Comparison of ENCODE assay signal across 8 cellular contexts in the genomic region with DNA sequence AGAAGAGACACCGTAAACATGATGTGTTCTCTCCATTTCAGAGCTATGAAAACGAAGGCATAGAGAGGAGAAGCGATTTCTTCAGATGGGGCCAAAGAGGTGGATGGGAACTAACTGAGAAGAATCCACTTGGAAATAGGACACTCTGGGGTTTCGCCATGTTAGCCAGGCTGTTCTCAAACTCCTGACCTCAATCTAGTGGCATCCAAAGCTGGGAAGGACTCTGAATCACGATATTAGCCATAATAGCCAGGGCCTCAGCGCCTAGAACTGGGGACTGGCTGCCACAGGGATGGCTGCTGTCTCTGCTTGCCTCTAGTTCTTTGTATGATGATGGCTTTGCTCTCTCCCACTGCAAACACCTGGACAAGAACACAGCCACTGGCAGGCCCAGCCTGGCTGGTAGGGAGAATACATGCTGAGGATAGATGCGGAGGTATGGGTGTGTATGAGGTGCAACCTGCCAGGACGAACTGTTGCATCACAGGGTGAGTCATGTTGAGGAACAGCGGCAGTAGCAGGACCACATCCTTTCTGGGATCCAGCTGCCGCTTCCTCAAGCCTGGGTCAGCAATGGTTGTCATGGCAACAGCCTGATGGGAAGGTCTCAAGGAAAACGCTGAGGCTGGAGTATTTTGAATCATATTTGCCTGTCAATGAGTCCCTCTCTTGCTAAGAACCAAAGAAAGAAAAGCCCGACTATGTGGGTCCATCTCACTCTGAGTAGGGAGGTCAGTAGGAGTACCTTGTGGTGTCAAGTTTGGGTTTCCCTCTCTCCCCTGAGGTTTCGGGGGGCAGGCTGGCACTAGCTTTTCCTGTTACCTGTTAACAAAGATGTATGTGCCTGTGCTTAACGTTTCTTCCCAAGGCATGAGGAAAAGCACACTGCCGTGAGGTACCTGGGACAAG. TPM values are rescaled to one million over a fixed set of nuclear protein-coding genes. Genes with fewer than 3 reads are reported as not detected.
A peak's percentile ranks its signal among the peaks of the same experiment; 100 is the strongest.
DNase-seq lines count a peak whose midpoint lies in the region; ATAC-seq, FAIRE-seq and TF ChIP-seq lines count a peak whose summit lies in the region.

No MANE protein-coding gene starts in this region.

- intact Hi-C loops in ovary (cut with DNase I): no loop called here

- H3K4me1 ChIP-seq in ovary (ENCODE audit: insufficient read depth): peaks cover 2% of the 10 kb centered on the region

- TF ChIP-seq CTCF in fibroblast of villous mesenchyme (IDR thresholded peaks at IDR 0.05; ENCODE audit: insufficient read depth, low read depth, low read length) (no peak), ovary (IDR thresholded peaks at IDR 0.05) (no peak)

- DNase-seq in DMS 273 treated with DMSO at 0.1 percent for 48 hours (lab: John Stamatoyannopoulos, UW) (peak; percentile 3), HTR-8/SVneo (ENCODE audit: insufficient read length, low spot score) (peak; percentile 87), fibroblast of villous mesenchyme (ENCODE audit: low read depth) (peak; percentile 69), iPS-NIHi7 (ENCODE audit: extremely low spot score) (no peak), ovary (no peak)
- DNase-seq in activated CD4-positive, alpha-beta T cell treated with anti-CD3 and anti-CD28 coated beads for 48 hours: peak; percentile 44
- peak in 2 of 3 donors; percentile 1 to 16 for DNase-seq in stimulated activated CD4-positive, alpha-beta T cell treated with anti-CD3 and anti-CD28 coated beads, TNF-alpha, amount 100 ng/mL, for 48 hours (ENCODE audit: low read depth in 3 of 3)

- no peak overlapping the region for H3K27ac ChIP-seq in ovary

- TF ChIP-seq POLR2A in ovary (IDR thresholded peaks at IDR 0.05): no peak

- H3K9me3 ChIP-seq in ovary: no peaks in the 10 kb centered on the region

- no peak for TF ChIP-seq EP300 in ovary (IDR thresholded peaks at IDR 0.05)

- H3K36me3 ChIP-seq in ovary: no peaks in the 10 kb centered on the region

- H3K27me3 ChIP-seq in ovary: no peaks in the 10 kb centered on the region

- 48 to 52% (median 50%) methylated on average over 15 of the region's 15 CpGs for WGBS in ovary, 3 donors

- FAIRE-seq in HTR-8/SVneo (lab: Jason Lieb, UNC): peak; percentile 99

- no peak for ATAC-seq in HG02798 (IDR thresholded peaks at IDR 0.05; ENCODE audit: poor library complexity, unreplicated experiment)

- no peak overlapping the region for H3K4me3 ChIP-seq in fibroblast of villous mesenchyme (ENCODE audit: low read depth, low read length)
- H3K4me3 ChIP-seq in ovary: no peak overlapping the region

RNA-seq across cellular contexts. Expression of a gene that starts 31.1 kb away (rescaled TPM):
- total RNA-seq in fibroblast of villous mesenchyme (not detected in 2 replicates), ovary (not detected)
- under 1 TPM in 1 of 2 donors, not detected in 1; 0.04 TPM for polyA plus RNA-seq in ovary

RNA-seq across cellular contexts. Expression of a gene that starts 59.1 kb away (rescaled TPM):
- total RNA-seq in fibroblast of villous mesenchyme: under 0.01 TPM in 1 of 2 replicates, not detected in the other
- under 1 TPM in 5 of 7 donors, not detected in 2; under 0.01 to 0.15 (median 0.08) TPM for total RNA-seq in ovary
- under 1 TPM in 1 of 2 donors, not detected in 1; 0.05 TPM for polyA plus RNA-seq in ovary

Comparison
In these comparisons a context has a peak if more than half of its experiments do, and no peak if none do; other contexts are left out.
1. DNase-seq: peak in DMS 273 treated with DMSO at 0.1 percent for 48 hours (single experiment), HTR-8/SVneo (single experiment), activated CD4-positive, alpha-beta T cell treated with anti-CD3 and anti-CD28 coated beads for 48 hours (single experiment), fibroblast of villous mesenchyme (single experiment) and stimulated activated CD4-positive, alpha-beta T cell treated with anti-CD3 and anti-CD28 coated beads, TNF-alpha, amount 100 ng/mL, for 48 hours (2 of 3); none in iPS-NIHi7 (single experiment) and ovary (0 of 5).